In genomic region chr5:14109041-14109747, GRCh38 we compare ENCODE assay signal across 8 cellular contexts. TPM values are rescaled to one million over a fixed set of nuclear protein-coding genes. Genes with fewer than 3 reads are reported as not detected.
DNase-seq lines count a peak whose midpoint lies in the region; ATAC-seq and TF ChIP-seq lines count a peak whose summit lies in the region.

No MANE protein-coding gene starts in this region.

- H3K27ac ChIP-seq in OCI-LY7 (ENCODE audit: low read depth, low read length, poor library complexity, severe bottlenecking) = no peak overlapping the region

- intact Hi-C loops in OCI-LY7 (cut with micrococcal nuclease; ENCODE audit: unreplicated experiment) = loop anchor here (5.0 kb wide), 1 partner anchor 253 kb away; no protein-coding TSS in a partner anchor

- peaks cover 17 to 20% of the 10 kb centered on the region in 2 donors for H3K4me1 Mint-ChIP-seq in immature natural killer cell

- H3K36me3 Mint-ChIP-seq in immature natural killer cell = no peaks in the 10 kb centered on the region

- no peaks in the 10 kb centered on the region for H3K79me2 ChIP-seq in OCI-LY7 (ENCODE audit: insufficient read depth, low read depth, low read length)

- no peak for TF ChIP-seq CTCF in OCI-LY7 (conservative IDR thresholded peaks at IDR 0.05; ENCODE audit: low read length)

- no TSS peak for BruUV-seq in OCI-LY7 (replicated peaks; lab: Mats Ljungman, UMichigan)

- peak overlapping the region in 3 of 6 donors; percentile 3 to 78 (median 70) for H3K27ac Mint-ChIP-seq in immature natural killer cell

- CTCF ChIA-PET in OCI-LY7 (lab: Charles Lee; ENCODE audit: unreplicated experiment) = no interaction called here

- DNase-seq in OCI-LY7 (ENCODE audit: low spot score) (no peak), immature natural killer cell (peak in 2 of 3 donors; percentile 18 to 40), NCI-H748 treated with DMSO at 0.1 percent for 48 hours (lab: John Stamatoyannopoulos, UW) (no peak), NOMO-1 treated with dmso at 0.1 percent for 144 hours (lab: John Stamatoyannopoulos, UW; ENCODE audit: unreplicated experiment) (no peak), HUDEP-2 (lab: John Stamatoyannopoulos, UW; ENCODE audit: unreplicated experiment in 76 of 76) (no peak), NCI-H1930 (lab: John Stamatoyannopoulos, UW) (no peak)

- H3K9me3 ChIP-seq in OCI-LY7 (ENCODE audit: low read length) = no peaks in the 10 kb centered on the region

- POLR2A ChIA-PET in OCI-LY7 (lab: Charles Lee) = interaction anchor here (0.8 kb wide), 1 partner anchor 161 kb away, joined by 3 read pairs; no protein-coding TSS in a partner anchor

- peak; percentile 87 for ATAC-seq in GM18873 (IDR thresholded peaks at IDR 0.05; ENCODE audit: low FRiP score, unreplicated experiment)
- peak; percentile 90 for ATAC-seq in HG02588 (IDR thresholded peaks at IDR 0.05; ENCODE audit: unreplicated experiment)

- H3K27me3 Mint-ChIP-seq in immature natural killer cell (ENCODE audit: low read depth in 3 of 3) = peaks cover 3 to 7% (median 5%) of the 10 kb centered on the region in 3 donors

- no peaks in the 10 kb centered on the region for H4K20me1 ChIP-seq in OCI-LY7 (ENCODE audit: insufficient read depth, low read length)

- H3K9me3 Mint-ChIP-seq in immature natural killer cell = no peaks in the 10 kb centered on the region

- no peaks in the 10 kb centered on the region for H3K4me1 ChIP-seq in OCI-LY7 (ENCODE audit: insufficient read depth, low read length, poor library complexity, severe bottlenecking)

- H3K9me2 ChIP-seq in OCI-LY7 (ENCODE audit: insufficient read depth, low read length) = no peaks in the 10 kb centered on the region

- H3K4me2 ChIP-seq in OCI-LY7 (ENCODE audit: low read length) = no peak overlapping the region

- peak overlapping the region in 3 of 5 donors; percentile 1 to 76 (median 54) for H3K4me3 Mint-ChIP-seq in immature natural killer cell

- no peak overlapping the region for H3K4me3 ChIP-seq in OCI-LY7 (ENCODE audit: low read depth, low read length, poor library complexity, severe bottlenecking)

- H2AFZ ChIP-seq in OCI-LY7 (ENCODE audit: low read length) = peak overlapping the region; percentile 34; the same call in 1 of the 2 replicates

- H3K36me3 ChIP-seq in OCI-LY7 (ENCODE audit: insufficient read depth, low read length) = no peaks in the 10 kb centered on the region

RNA-seq across cellular contexts. Expression of gene TRIO, which starts 33.9 kb away (rescaled TPM):
- 29.3 and 35.8 TPM in 2 replicates for total RNA-seq in OCI-LY7 (2014; rRNA removed; shearing (Covaris generic))
- 55.1 and 69.4 TPM in 2 replicates for total RNA-seq in OCI-LY7 (2022)
- polyA plus RNA-seq in immature natural killer cell = 1 to 10 TPM in 2 of 3 donors, under 1 TPM in 1; 0.70 to 2.3 (median 1.2) TPM

Comparison
In these comparisons a context has a peak if more than half of its experiments do, and no peak if none do; other contexts are left out.
1. DNase-seq: peak in immature natural killer cell (2 of 3); none in OCI-LY7 (single experiment), NCI-H748 treated with DMSO at 0.1 percent for 48 hours (single experiment), NOMO-1 treated with dmso at 0.1 percent for 144 hours (single experiment), HUDEP-2 (0 of 76) and NCI-H1930 (0 of 2).